ENCODE assay signal across 1 cellular context in the genomic region with DNA sequence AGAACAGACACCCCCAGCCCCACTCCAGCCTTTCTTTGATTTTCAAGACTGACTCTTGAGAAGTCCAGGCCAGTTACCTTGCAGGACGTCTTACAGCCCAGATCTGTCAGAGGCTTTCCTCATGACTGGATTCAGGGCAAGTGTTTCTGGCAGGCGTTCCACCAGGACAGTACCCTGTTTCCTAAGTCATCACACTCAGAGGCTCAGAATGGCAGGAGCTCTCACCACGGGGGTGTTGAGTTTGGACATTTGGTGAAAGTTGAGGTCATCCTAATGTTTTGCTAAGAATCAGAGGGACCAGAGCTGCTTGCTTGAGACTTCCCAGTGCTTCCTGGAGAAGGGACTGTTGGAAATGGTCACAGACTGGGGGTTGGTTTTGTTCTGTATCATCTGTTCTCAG.
TF ChIP-seq lines count a peak whose summit lies in the region.

No MANE protein-coding gene starts in this region.

TF ChIP-seq in GM23338, 12 proteins besides CTCF, POLR2A, EP300 and RAD21 (continued from another document):
- TF ChIP-seq CREB1 (CRISPR knock-in tag; IDR thresholded peaks at IDR 0.05; ENCODE audit: low read depth) = no peak
